Comparison of ENCODE assay signal across 23 cellular contexts in genomic region chr1:169062152-169062551, GRCh38. TPM values are rescaled to one million over a fixed set of nuclear protein-coding genes. Genes with fewer than 3 reads are reported as not detected.
DNase-seq lines count a peak whose midpoint lies in the region; ATAC-seq and TF ChIP-seq lines count a peak whose summit lies in the region.
"Had no signal": no experiment of that assay in that cellular context is flagged by ENCODE, and none has a peak within 500 bp of the region (broad histone marks: within the 10 kb centered on the region; RNA-seq: fewer than 3 reads in every experiment).

No MANE protein-coding gene starts in this region.

- CTCF ChIA-PET in HEK293 (lab: Yijun Ruan, JAX): interaction anchor here (1.2 kb wide), 1 partner anchor 622 kb away, joined by 3 read pairs; no protein-coding TSS in a partner anchor

- no peak for TF ChIP-seq CTCF in HEK293 (tag by site-specific recombination; IDR thresholded peaks at IDR 0.05)
- no peak for TF ChIP-seq CTCF in RWPE2 (IDR thresholded peaks at IDR 0.05; ENCODE audit: poor library complexity, severe bottlenecking)

- H3K36me3 ChIP-seq in HEK293 (ENCODE audit: control insufficient read depth in 2 of 2, insufficient read depth in 1 of 2, low read length in 2 of 2) (no peaks in the 10 kb centered on the region), RWPE2 (ENCODE audit: low read depth) (no peaks in the 10 kb centered on the region), neuronal stem cell (replicated peaks in 1 of 2; ENCODE audit: control insufficient read depth in 2 of 2, insufficient read depth in 2 of 2, low read length in 2 of 2) (no peaks in the 10 kb centered on the region)
- H3K36me3 ChIP-seq: BLaER1 had no signal

- no peak overlapping the region for H4K91ac ChIP-seq in neuronal stem cell (ENCODE audit: low read depth, low read length, poor library complexity)

- peak; percentile 38 for DNase-seq in activated CD4-positive, alpha-beta T cell treated with anti-CD3 and anti-CD28 coated beads, Interleukin-2, amount 10 ng/mL, durations not matched to agents 24 days and 14 days
- DNase-seq in activated CD4-positive, alpha-beta T cell treated with anti-CD3 and anti-CD28 coated beads, Interleukin-2, amount 50 U/mL, for 1 hour: no peak
- DNase-seq in RWPE2 (ENCODE audit: low spot score): no peak
- DNase-seq in neuronal stem cell (ENCODE audit: low spot score): no peak
- DNase-seq in NCI-H510A treated with DMSO at 0.1 percent for 48 hours (lab: John Stamatoyannopoulos, UW): no peak
- DNase-seq in caudate nucleus (lab: John Stamatoyannopoulos, UW): no peak
- DNase-seq: Caco-2; CD4-positive, CD25-positive, alpha-beta regulatory T cell; CD8-positive, alpha-beta T cell; DMS 273 treated with DMSO at 0.1 percent for 48 hours; DMS79; EL; GF-D8; GM23248; H9; HFFc6 had no signal

- H3K27me3 ChIP-seq in RWPE2 (ENCODE audit: insufficient read depth, poor library complexity, severe bottlenecking) (no peaks in the 10 kb centered on the region), neuronal stem cell (ENCODE audit: control insufficient read depth in 3 of 3, insufficient read depth in 3 of 3, low read depth in 1 of 3, low read length in 3 of 3) (peaks cover 0 to 3% (median 0%) of the 10 kb centered on the region in 3 experiments)
- H3K27me3 ChIP-seq: BLaER1 had no signal

- H3K79me1 ChIP-seq in neuronal stem cell (ENCODE audit: low read depth, low read length): no peaks in the 10 kb centered on the region

- H2AK5ac ChIP-seq in neuronal stem cell (ENCODE audit: low read depth, low read length): no peak overlapping the region

- no peaks in the 10 kb centered on the region; the same call in 1 of the 2 replicates for H3K9me3 ChIP-seq in HEK293 (ENCODE audit: control insufficient read depth, insufficient read depth, low read depth, low read length)
- peaks cover 1% of the 10 kb centered on the region for H3K9me3 ChIP-seq in RWPE2 (ENCODE audit: severe bottlenecking)
- H3K9me3 ChIP-seq in neuronal stem cell (replicated peaks in 1 of 2; ENCODE audit: control insufficient read depth in 2 of 2, insufficient read depth in 1 of 2, low read depth in 1 of 2, low read length in 2 of 2): no peaks in the 10 kb centered on the region

- no peak overlapping the region for H3K4me3 Mint-ChIP-seq in activated CD4-positive, alpha-beta T cell treated with anti-CD3 and anti-CD28 coated beads, Interleukin-2, amount 10 ng/mL, durations not matched to agents 24 days and 14 days
- H3K4me3 Mint-ChIP-seq: B cell; CD4-positive, CD25-positive, alpha-beta regulatory T cell; CD8-positive, alpha-beta T cell; H9; HFFc6 had no signal

- H2BK5ac ChIP-seq in neuronal stem cell (ENCODE audit: low read length): no peak overlapping the region

- H3K4me1 ChIP-seq in HEK293 (ENCODE audit: control insufficient read depth, insufficient read depth, low read length): 0 out of 2 replicates have a peak, but pooled peaks cover 3% of the 10 kb centered on the region
- peaks cover 20% of the 10 kb centered on the region for H3K4me1 ChIP-seq in RWPE2 (ENCODE audit: insufficient read depth, poor library complexity, severe bottlenecking)
- H3K4me1 ChIP-seq in neuronal stem cell (ENCODE audit: control insufficient read depth in 2 of 2, insufficient read depth in 1 of 2, low read depth in 1 of 2, low read length in 2 of 2): no peaks in the 10 kb centered on the region

- no peak overlapping the region for H3K27ac ChIP-seq in HEK293 (ENCODE audit: extremely low read depth, low read depth, low read length)
- H3K27ac ChIP-seq in RWPE2 (ENCODE audit: poor library complexity, severe bottlenecking): peak overlapping the region; percentile 97
- no peak overlapping the region for H3K27ac ChIP-seq in neuronal stem cell (replicated peaks; ENCODE audit: low read length)
- H3K27ac ChIP-seq in caudate nucleus (ENCODE audit: low read depth, low read length): no peak overlapping the region
- H3K27ac ChIP-seq: 22Rv1, BLaER1, C4-2B, GM23248 had no signal

- no peak overlapping the region for H3K4me2 ChIP-seq in neuronal stem cell (ENCODE audit: insufficient read depth, low read length, poor library complexity, severe bottlenecking)
- H3K4me2 ChIP-seq: BLaER1 had no signal

- H3K27ac Mint-ChIP-seq in activated CD4-positive, alpha-beta T cell treated with anti-CD3 and anti-CD28 coated beads, Interleukin-2, amount 10 ng/mL, durations not matched to agents 24 days and 14 days: no peak overlapping the region
- H3K27ac Mint-ChIP-seq: B cell; CD8-positive, alpha-beta T cell; H9; HFFc6 had no signal

- H3K9me3 Mint-ChIP-seq in activated CD4-positive, alpha-beta T cell treated with anti-CD3 and anti-CD28 coated beads, Interleukin-2, amount 10 ng/mL, durations not matched to agents 24 days and 14 days: peaks cover 24% of the 10 kb centered on the region

- peaks cover 2% of the 10 kb centered on the region for H3K36me3 Mint-ChIP-seq in activated CD4-positive, alpha-beta T cell treated with anti-CD3 and anti-CD28 coated beads, Interleukin-2, amount 10 ng/mL, durations not matched to agents 24 days and 14 days (ENCODE audit: low read depth)
- H3K36me3 Mint-ChIP-seq: CD4-positive, CD25-positive, alpha-beta regulatory T cell; CD8-positive, alpha-beta T cell had no signal

- no peak overlapping the region for H2BK12ac ChIP-seq in neuronal stem cell (ENCODE audit: low read length)

- H2BK120ac ChIP-seq in neuronal stem cell (ENCODE audit: low read depth, low read length): no peak overlapping the region

- H3K4me1 Mint-ChIP-seq in activated CD4-positive, alpha-beta T cell treated with anti-CD3 and anti-CD28 coated beads, Interleukin-2, amount 10 ng/mL, durations not matched to agents 24 days and 14 days: peaks cover 5% of the 10 kb centered on the region
- H3K4me1 Mint-ChIP-seq: B cell had no signal

- H3K18ac ChIP-seq in neuronal stem cell (ENCODE audit: low read length): no peak overlapping the region

- intact Hi-C loops in activated CD4-positive, alpha-beta T cell treated with anti-CD3 and anti-CD28 coated beads, Interleukin-2, amount 10 ng/mL, durations not matched to agents 24 days and 14 days (cut with micrococcal nuclease): no loop called here

- no peak overlapping the region for H4K8ac ChIP-seq in neuronal stem cell (ENCODE audit: low read depth, low read length)

- H3K4ac ChIP-seq in neuronal stem cell (ENCODE audit: low read length): no peak overlapping the region

- no peak for ATAC-seq in RWPE2 (ENCODE audit: low read depth)
- ATAC-seq in GM18517 (IDR thresholded peaks at IDR 0.05; ENCODE audit: unreplicated experiment): no peak
- ATAC-seq: CD8-positive, alpha-beta T cell; HCT116 had no signal

- peaks cover 2% of the 10 kb centered on the region for H3K27me3 Mint-ChIP-seq in activated CD4-positive, alpha-beta T cell treated with anti-CD3 and anti-CD28 coated beads, Interleukin-2, amount 10 ng/mL, durations not matched to agents 24 days and 14 days

- POLR2A ChIA-PET in HEK293 (lab: Yijun Ruan, JAX): interaction anchor here (1.2 kb wide), 1 partner anchor 44 kb away, joined by 4 read pairs; the partner anchor contains the start of gene ATP1B1

- no peak overlapping the region for H3K14ac ChIP-seq in neuronal stem cell (ENCODE audit: low read length)

- H2AFZ ChIP-seq in neuronal stem cell (ENCODE audit: low read length): peak overlapping the region; percentile 10
- H2AFZ ChIP-seq: GM23248 had no signal

- no peak overlapping the region for H3K23ac ChIP-seq in neuronal stem cell (ENCODE audit: low read depth, low read length, poor library complexity)

- no peak overlapping the region for H3K9ac ChIP-seq in neuronal stem cell (ENCODE audit: low read depth, low read length, poor library complexity)
- H3K9ac ChIP-seq: BLaER1, GM23248 had no signal

- no peak overlapping the region for H2BK15ac ChIP-seq in neuronal stem cell (ENCODE audit: low read length)

- no peak overlapping the region for H3K4me3 ChIP-seq in HEK293 (ENCODE audit: low read depth, low read length)
- no peak overlapping the region for H3K4me3 ChIP-seq in RWPE2 (ENCODE audit: severe bottlenecking)
- H3K4me3 ChIP-seq in neuronal stem cell (ENCODE audit: low read length in 2 of 2): no peak overlapping the region
- H3K4me3 ChIP-seq: BLaER1, GM23248 had no signal

TF ChIP-seq in HEK293, 187 proteins besides CTCF, POLR2A, EP300 and RAD21:
- TF ChIP-seq SETDB1 (IDR thresholded peaks at IDR 0.05; ENCODE audit: insufficient read length, low read length) (peak; percentile 77), ZNF658 (tag by site-specific recombination; IDR thresholded peaks at IDR 0.05) (no peak), SALL2 (tag by site-specific recombination; IDR thresholded peaks at IDR 0.05; ENCODE audit: borderline replicate concordance) (no peak), ZNF37A (tag by site-specific recombination; IDR thresholded peaks at IDR 0.05) (no peak)

RNA-seq across cellular contexts. Expression of gene ATP1B1, which starts 44.3 kb away (rescaled TPM):
- total RNA-seq in activated CD4-positive, alpha-beta T cell treated with anti-CD3 and anti-CD28 coated beads, Interleukin-2, amount 10 ng/mL, durations not matched to agents 24 days and 14 days: 12.5 and 15.3 TPM in 2 replicates
- 33.8 TPM for polyA plus RNA-seq in neuronal stem cell (2013, experiment 1 of 2)
- 36.7 TPM for polyA plus RNA-seq in neuronal stem cell (2013, experiment 2 of 2)
